In genomic region chrX:63434665-63435064, GRCh38 we compare ENCODE assay signal across 12 cellular contexts.
DNase-seq lines count a peak whose midpoint lies in the region; ATAC-seq and TF ChIP-seq lines count a peak whose summit lies in the region.
"Had no signal": no experiment of that assay in that cellular context is flagged by ENCODE, and none has a peak within 500 bp of the region (broad histone marks: within the 10 kb centered on the region; RNA-seq: fewer than 3 reads in every experiment).

No MANE protein-coding gene starts in this region.

- H3K4me1 ChIP-seq in BE2C (no peaks in the 10 kb centered on the region), colonic mucosa (no peaks in the 10 kb centered on the region)

- H3K27me3 ChIP-seq in BE2C: no peaks in the 10 kb centered on the region
- H3K27me3 ChIP-seq in colonic mucosa: no peaks in the 10 kb centered on the region

- TF ChIP-seq CTCF in BE2C (IDR thresholded peaks at IDR 0.05; ENCODE audit: low read depth, low read length): no peak
- TF ChIP-seq CTCF in colonic mucosa (IDR thresholded peaks at IDR 0.05): no peak
- TF ChIP-seq CTCF in GM13977 (IDR thresholded peaks at IDR 0.05; ENCODE audit: extremely low read depth, insufficient read depth, missing control alignments): no peak

- H3K36me3 ChIP-seq in BE2C: no peaks in the 10 kb centered on the region
- no peaks in the 10 kb centered on the region for H3K36me3 ChIP-seq in colonic mucosa

- in situ Hi-C loops in GM13977 (cut with MboI; ENCODE audit: low pct_unique_long_range_greater_than_20kb, low sequenced_read_pairs, unreplicated experiment): no loop called here

- TF ChIP-seq EP300 in Ishikawa (IDR thresholded peaks at IDR 0.05; ENCODE audit: borderline replicate concordance): no peak

- intact Hi-C loops in colonic mucosa (cut with DNase I): no loop called here
- intact Hi-C loops in left colon (cut with DNase I, micrococcal nuclease): no loop called here

- peak; percentile 96 for ATAC-seq in left colon
- ATAC-seq in HG02970 (IDR thresholded peaks at IDR 0.05; ENCODE audit: low FRiP score, unreplicated experiment): no peak
- ATAC-seq: activated naive CD4-positive, alpha-beta T cell treated with anti-CD3 and anti-CD28 coated beads, Interleukin-2, amount 50 U/mL, for 72 hours had no signal

- peak; percentile 25 for DNase-seq in BE2C
- peak; percentile 61 for DNase-seq in colonic mucosa
- peak; percentile 29 to 32 for DNase-seq in left colon
- DNase-seq in NCI-H1417 (lab: John Stamatoyannopoulos, UW): no peak
- DNase-seq in T1000 (lab: John Stamatoyannopoulos, UW): no peak
- no peak for DNase-seq in GM13977 (ENCODE audit: low spot score)
- DNase-seq: DND-41, NCI-H2171 treated with DMSO at 0.1 percent for 48 hours, nucleus accumbens had no signal

- no peak overlapping the region for H3K9ac ChIP-seq in colonic mucosa (ENCODE audit: low read depth in 2 of 2, low read length in 2 of 2)

- no peak overlapping the region for H3K4me3 ChIP-seq in BE2C (ENCODE audit: low read depth, low read length)
- no peak overlapping the region for H3K4me3 ChIP-seq in colonic mucosa

- no peak overlapping the region for H3K27ac ChIP-seq in colonic mucosa

- TF ChIP-seq RAD21 in Ishikawa (IDR thresholded peaks at IDR 0.05; ENCODE audit: low read depth): no peak

- H3K9me3 ChIP-seq in BE2C (no peaks in the 10 kb centered on the region), colonic mucosa (no peaks in the 10 kb centered on the region)

TF ChIP-seq in Ishikawa, 13 proteins besides CTCF, POLR2A, EP300 and RAD21:
- TF ChIP-seq TCF12 (IDR thresholded peaks at IDR 0.05; ENCODE audit: low read depth) (no peak), CREB1 (IDR thresholded peaks at IDR 0.05; ENCODE audit: low read depth) (no peak), USF1 (IDR thresholded peaks at IDR 0.05) (no peak), NFIC (IDR thresholded peaks at IDR 0.05) (no peak), FOXM1 (IDR thresholded peaks at IDR 0.05; ENCODE audit: borderline replicate concordance, low read depth) (no peak), MAX (IDR thresholded peaks at IDR 0.05) (no peak), CEBPB (IDR thresholded peaks at IDR 0.05) (no peak), TEAD4 (IDR thresholded peaks at IDR 0.05) (peak; percentile 37; the same call in 1 of the 2 replicates), ZBTB7A (IDR thresholded peaks at IDR 0.05; ENCODE audit: low read depth) (no peak), REST (IDR thresholded peaks at IDR 0.05; ENCODE audit: low read depth) (no peak), YY1 (IDR thresholded peaks at IDR 0.05; ENCODE audit: low read depth) (peak; percentile 86), EGR1 (IDR thresholded peaks at IDR 0.05) (no peak)

Comparison
In these comparisons a context has a peak if more than half of its experiments do, and no peak if none do; other contexts are left out.
1. DNase-seq: peak in BE2C (single experiment), colonic mucosa (single experiment) and left colon (2 of 2); none in NCI-H1417 (0 of 3), T1000 (single experiment) and GM13977 (single experiment).